Comparison of ENCODE assay signal across 1 cellular context in genomic region chr6:166050559-166050958, GRCh38.
A peak's percentile ranks its signal among the peaks of the same experiment; 100 is the strongest.
TF ChIP-seq lines count a peak whose summit lies in the region.

No MANE protein-coding gene starts in this region.

TF ChIP-seq in GM23338, 12 proteins besides CTCF, POLR2A, EP300 and RAD21:
- TF ChIP-seq ZNF462 (CRISPR knock-in tag; IDR thresholded peaks at IDR 0.05): peak; percentile 87
- no peak for TF ChIP-seq ETS1 (IDR thresholded peaks at IDR 0.05)
